25 cellular contexts compared by ENCODE assay signal in the genomic region with DNA sequence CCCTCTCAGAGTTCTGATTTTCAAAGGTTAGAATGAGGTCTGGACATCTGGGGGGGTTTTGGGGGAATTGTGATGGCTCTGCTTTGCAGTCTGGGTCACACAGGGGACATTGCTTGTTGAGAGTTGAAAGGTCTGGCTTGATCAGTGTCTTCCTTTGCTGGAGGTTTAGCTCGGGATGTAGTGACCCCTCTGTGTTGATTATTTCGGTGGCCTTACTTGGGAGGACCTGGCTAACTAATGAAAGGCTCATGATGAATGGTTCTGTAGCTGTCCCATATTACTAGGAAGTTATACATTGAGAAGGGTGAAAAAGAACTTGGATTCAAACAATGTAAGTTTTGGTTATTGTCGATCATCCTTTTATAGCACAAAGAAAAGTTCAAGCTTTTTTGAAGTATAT. TPM values are rescaled to one million over a fixed set of nuclear protein-coding genes. Genes with fewer than 3 reads are reported as not detected.
DNase-seq lines count a peak whose midpoint lies in the region; ATAC-seq and TF ChIP-seq lines count a peak whose summit lies in the region.
"Had no signal": no experiment of that assay in that cellular context is flagged by ENCODE, and none has a peak within 500 bp of the region (broad histone marks: within the 10 kb centered on the region; RNA-seq: fewer than 3 reads in every experiment).

No MANE protein-coding gene starts in this region.

- H3K36me3 Mint-ChIP-seq in endodermal cell (ENCODE audit: low read depth), result peaks cover 72% of the 10 kb centered on the region

- DNase-seq in left ventricle myocardium inferior, result no peak
- no peak for DNase-seq in Right ventricle myocardium inferior (ENCODE audit: missing footprints)
- DNase-seq in endodermal cell, result peak; percentile 42
- no peak for DNase-seq in lower leg skin (ENCODE audit: low spot score in 2 of 2)
- DNase-seq in SHP77 treated with DMSO at 0.1 percent for 48 hours (lab: John Stamatoyannopoulos, UW), result no peak
- no peak for DNase-seq in GM10248 (ENCODE audit: extremely low spot score)
- DNase-seq: activated B cell treated with CpG ODN at 0.5 μM for 24 hours; activated CD4-positive, alpha-beta T cell treated with anti-CD3 and anti-CD28 coated beads, Interleukin-2, amount 50 U/mL, for 48 hours; activated CD8-positive, alpha-beta memory T cell treated with anti-CD3 and anti-CD28 coated beads, Interleukin-2, amount 50 U/mL, for 48 hours; activated naive CD8-positive, alpha-beta T cell treated with anti-CD3 and anti-CD28 coated beads for 36 hours; left colon; MG63; NCI-H1417 treated with DMSO at 0.1 percent for 48 hours; NCI-H2107; Peyer's patch; small intestine; stimulated activated CD4-positive, alpha-beta T cell treated with anti-CD3 and anti-CD28 coated beads, Interleukin-2, amount 100 ng/mL, for 48 hours; stimulated activated naive B cell treated with anti-CD40 and anti-IgM and Interleukin-4, amounts not matched to agents 10 μg/mL and 1 μg/mL and 100 μg/mL, for 72 hours; T-helper 9 cell had no signal

- H3K9ac ChIP-seq in endodermal cell (ENCODE audit: extremely low read depth, low read length, poor library complexity, severe bottlenecking) (no peak overlapping the region), neural cell (ENCODE audit: low read length) (no peak overlapping the region)
- H3K9ac ChIP-seq: neural progenitor cell had no signal

- TF ChIP-seq RAD21 in neural cell (conservative IDR thresholded peaks at IDR 0.05), result no peak

- no peak overlapping the region for H3K4me3 Mint-ChIP-seq in endodermal cell
- H3K4me3 Mint-ChIP-seq: activated B cell treated with CpG ODN at 0.5 μM for 24 hours; activated naive CD8-positive, alpha-beta T cell treated with anti-CD3 and anti-CD28 coated beads for 36 hours; neural progenitor cell; stimulated activated naive B cell treated with anti-CD40 and anti-IgM and Interleukin-4, amounts not matched to agents 10 μg/mL and 1 μg/mL and 100 μg/mL, for 72 hours had no signal

- peak overlapping the region; percentile 99 for H3K27ac ChIP-seq in left ventricle myocardium inferior (replicated peaks)
- no peak overlapping the region for H3K27ac ChIP-seq in endodermal cell (ENCODE audit: low read depth, low read length)
- H3K27ac ChIP-seq in neural cell (ENCODE audit: low read length), result peak overlapping the region; percentile 68
- H3K27ac ChIP-seq: neural progenitor cell, thyroid gland had no signal

- H3K4me2 ChIP-seq in neural cell (ENCODE audit: low read length), result no peak overlapping the region
- H3K4me2 ChIP-seq: neural progenitor cell had no signal

- TF ChIP-seq EP300 in neural cell (conservative IDR thresholded peaks at IDR 0.05; ENCODE audit: poor library complexity, severe bottlenecking), result no peak

- no peaks in the 10 kb centered on the region for H3F3A ChIP-seq in neural cell (ENCODE audit: insufficient read depth, low read length, poor library complexity, severe bottlenecking)

- H4K20me1 ChIP-seq in neural cell (ENCODE audit: insufficient read depth), result no peaks in the 10 kb centered on the region

- POLR2A ChIA-PET in GM10248 (lab: Yijun Ruan, JAX), result no interaction called here

- H3K9me3 ChIP-seq in left ventricle myocardium inferior (replicated peaks) (no peaks in the 10 kb centered on the region), endodermal cell (ENCODE audit: control insufficient read depth, low read length) (no peaks in the 10 kb centered on the region), neural cell (ENCODE audit: low read length) (no peaks in the 10 kb centered on the region)
- H3K9me3 ChIP-seq: HAP-1, MG63, Peyer's patch, thyroid gland had no signal

- no peaks in the 10 kb centered on the region for H3K9me2 ChIP-seq in neural cell (ENCODE audit: insufficient read depth, low read length)

- CTCF ChIA-PET in GM10248 (lab: Yijun Ruan, JAX), result interaction anchor here (1.1 to 3.8 kb wide), 3 partner anchors 18 to 43 kb away, joined by 3 to 16 read pairs (median 3); no protein-coding TSS in a partner anchor

- H3K4me1 ChIP-seq in left ventricle myocardium inferior (peaks cover 91% of the 10 kb centered on the region), endodermal cell (ENCODE audit: control insufficient read depth, insufficient read depth, low read length) (no peaks in the 10 kb centered on the region)

- H2AFZ ChIP-seq in neural cell (ENCODE audit: low read depth, low read length), result no peak overlapping the region
- H2AFZ ChIP-seq: neural progenitor cell had no signal

- intact Hi-C loops in left ventricle myocardium inferior (cut with micrococcal nuclease), result no loop called here
- intact Hi-C loops in Right ventricle myocardium inferior (cut with DNase I), result no loop called here
- intact Hi-C loops in lower leg skin (cut with DNase I; ENCODE audit: low total_unique reads), result no loop called here

- H3K4me1 Mint-ChIP-seq in endodermal cell, result peaks cover 18% of the 10 kb centered on the region
- H3K4me1 Mint-ChIP-seq: activated B cell treated with CpG ODN at 0.5 μM for 24 hours; activated naive CD8-positive, alpha-beta T cell treated with anti-CD3 and anti-CD28 coated beads for 36 hours; stimulated activated naive B cell treated with anti-CD40 and anti-IgM and Interleukin-4, amounts not matched to agents 10 μg/mL and 1 μg/mL and 100 μg/mL, for 72 hours had no signal

- no peaks in the 10 kb centered on the region for H3K27me3 Mint-ChIP-seq in endodermal cell (ENCODE audit: insufficient read depth)
- H3K27me3 Mint-ChIP-seq: activated B cell treated with CpG ODN at 0.5 μM for 24 hours; activated naive CD8-positive, alpha-beta T cell treated with anti-CD3 and anti-CD28 coated beads for 36 hours; stimulated activated naive B cell treated with anti-CD40 and anti-IgM and Interleukin-4, amounts not matched to agents 10 μg/mL and 1 μg/mL and 100 μg/mL, for 72 hours had no signal

- WGBS in endodermal cell (ENCODE audit: insufficient coverage in 1 of 2, insufficient read length in 1 of 2), 2 experiments, result 87 to 98% methylated on average over 2 to 3 of the region's 3 CpGs
- 87 to 89% methylated on average over 3 of the region's 3 CpGs for WGBS in lower leg skin, 2 donors

- TF ChIP-seq POLR2A in lower leg skin (IDR thresholded peaks at IDR 0.05), result no peak

- H3K9me3 Mint-ChIP-seq in endodermal cell, result no peaks in the 10 kb centered on the region
- H3K9me3 Mint-ChIP-seq: activated B cell treated with CpG ODN at 0.5 μM for 24 hours; activated naive CD8-positive, alpha-beta T cell treated with anti-CD3 and anti-CD28 coated beads for 36 hours; activated T-helper 2 cell treated with anti-CD3 and anti-CD28 coated beads, Interferon-gamma antibody, Interleukin-2, Interleukin-4, amounts not matched to agents 10 μg/mL and 5 μg/mL and 100 μg/mL, durations not matched to agents 14 hours and 24 hours and 36 hours; neural progenitor cell; stimulated activated naive B cell treated with anti-CD40 and anti-IgM and Interleukin-4, amounts not matched to agents 10 μg/mL and 1 μg/mL and 100 μg/mL, for 72 hours had no signal

- no peaks in the 10 kb centered on the region for H3K27me3 ChIP-seq in left ventricle myocardium inferior (ENCODE audit: low read depth)
- no peaks in the 10 kb centered on the region for H3K27me3 ChIP-seq in endodermal cell (ENCODE audit: control insufficient read depth, insufficient read depth, low read length, poor library complexity, severe bottlenecking)
- H3K27me3 ChIP-seq in neural cell (ENCODE audit: insufficient read depth, low read depth, low read length), result no peaks in the 10 kb centered on the region
- H3K27me3 ChIP-seq: MG63, neural progenitor cell, Peyer's patch, thyroid gland had no signal

- H3K79me2 ChIP-seq in neural cell (replicated peaks; ENCODE audit: insufficient read depth, low read length), result no peaks in the 10 kb centered on the region

- peak overlapping the region; percentile 25 for H3K27ac Mint-ChIP-seq in endodermal cell
- H3K27ac Mint-ChIP-seq: activated B cell treated with CpG ODN at 0.5 μM for 24 hours; activated naive CD8-positive, alpha-beta T cell treated with anti-CD3 and anti-CD28 coated beads for 36 hours; activated T-helper 2 cell treated with anti-CD3 and anti-CD28 coated beads, Interferon-gamma antibody, Interleukin-2, Interleukin-4, amounts not matched to agents 10 μg/mL and 5 μg/mL and 100 μg/mL, durations not matched to agents 14 hours and 24 hours and 36 hours; neural progenitor cell; stimulated activated naive B cell treated with anti-CD40 and anti-IgM and Interleukin-4, amounts not matched to agents 10 μg/mL and 1 μg/mL and 100 μg/mL, for 72 hours had no signal

- no peak for ATAC-seq in Right ventricle myocardium inferior
- ATAC-seq in GM18520 (IDR thresholded peaks at IDR 0.05; ENCODE audit: unreplicated experiment), result no peak
- ATAC-seq: left colon; stimulated activated naive B cell treated with anti-CD40 and anti-IgM and Interleukin-4, amounts not matched to agents 10 μg/mL and 1 μg/mL and 100 μg/mL, for 72 hours had no signal

- TF ChIP-seq CTCF in left ventricle myocardium inferior (IDR thresholded peaks at IDR 0.05; ENCODE audit: borderline replicate concordance) (no peak), endodermal cell (conservative IDR thresholded peaks at IDR 0.05) (no peak), neural cell (IDR thresholded peaks at IDR 0.05; ENCODE audit: poor library complexity, severe bottlenecking) (no peak), lower leg skin (IDR thresholded peaks at IDR 0.05) (no peak), GM10248 (IDR thresholded peaks at IDR 0.05; ENCODE audit: control extremely low read depth, extremely low read depth, low read depth, missing control alignments) (no peak)

- H3K36me3 ChIP-seq in left ventricle myocardium inferior (peaks cover 94% of the 10 kb centered on the region), endodermal cell (ENCODE audit: control insufficient read depth, insufficient read depth, low read length) (peaks cover 95% of the 10 kb centered on the region), neural cell (ENCODE audit: insufficient read depth, low read length) (peaks cover 17% of the 10 kb centered on the region)

- H3K4me3 ChIP-seq in left ventricle myocardium inferior (no peak overlapping the region), endodermal cell (ENCODE audit: low read length) (no peak overlapping the region), neural cell (ENCODE audit: low read length) (no peak overlapping the region), lower leg skin (ENCODE audit: low read depth, poor library complexity, severe bottlenecking) (no peak overlapping the region)
- H3K4me3 ChIP-seq: HAP-1, MG63, neural progenitor cell, Peyer's patch, thyroid gland had no signal

RNA-seq across cellular contexts. Expression of gene TPM1, which starts 23.8 kb away (rescaled TPM):
- total RNA-seq in left ventricle myocardium inferior, result 12,604 TPM
- total RNA-seq in Right ventricle myocardium inferior, result 13,805 TPM
- total RNA-seq in endodermal cell, result 100 to 1,000 TPM; 245 to 363 TPM
- polyA plus RNA-seq in endodermal cell (2013, experiment 1 of 2), result 264 TPM
- polyA plus RNA-seq in endodermal cell (2013, experiment 2 of 2), result 314 TPM
- polyA plus RNA-seq in neural cell, result 254 and 273 TPM in 2 replicates
- 165 and 219 TPM in 2 replicates for polyA minus RNA-seq in neural cell
- total RNA-seq in lower leg skin, result 100 to 1,000 TPM in 2 of 4 donors, 10 to 100 TPM in 2; 67.6 to 193 (median 95.9) TPM

RNA-seq across cellular contexts. Expression of gene LACTB, which starts 55.4 kb away (rescaled TPM):
- 27.4 TPM for total RNA-seq in left ventricle myocardium inferior
- total RNA-seq in Right ventricle myocardium inferior, result 29.5 TPM
- total RNA-seq in endodermal cell, result 10 to 100 TPM; 13.3 to 14.9 TPM
- 8.6 TPM for polyA plus RNA-seq in endodermal cell (2013, experiment 1 of 2)
- polyA plus RNA-seq in endodermal cell (2013, experiment 2 of 2), result 10.1 TPM
- polyA plus RNA-seq in neural cell, result 18.1 and 24.3 TPM in 2 replicates
- polyA minus RNA-seq in neural cell, result 17.8 and 18.0 TPM in 2 replicates
- 10 to 100 TPM; 13.6 to 25.0 (median 19.4) TPM for total RNA-seq in lower leg skin

Comparison
In these comparisons a context has a peak if more than half of its experiments do, and no peak if none do; other contexts are left out.
1. RNA of gene TPM1, which starts 23.8 kb away (total RNA-seq): 13,805 TPM in Right ventricle myocardium inferior (single experiment) and 12,604 TPM in left ventricle myocardium inferior (single experiment); 245 to 363 TPM in endodermal cell and 67.6 to 193 TPM in lower leg skin; every median in the first group is over 10 times any median in the second.